10 cellular contexts compared by ENCODE assay signal in genomic region chr10:970311-971149, GRCh38. TPM values are rescaled to one million over a fixed set of nuclear protein-coding genes. Genes with fewer than 3 reads are reported as not detected.
DNase-seq lines count a peak whose midpoint lies in the region; ATAC-seq and TF ChIP-seq lines count a peak whose summit lies in the region.
"Had no signal": no experiment of that assay in that cellular context is flagged by ENCODE, and none has a peak within 500 bp of the region (broad histone marks: within the 10 kb centered on the region; RNA-seq: fewer than 3 reads in every experiment).

No MANE protein-coding gene starts in this region.

- no peak for TF ChIP-seq CTCF in VCaP (conservative IDR thresholded peaks at IDR 0.05)
- no peak for TF ChIP-seq CTCF in right lobe of liver (IDR thresholded peaks at IDR 0.05)
- TF ChIP-seq CTCF in upper lobe of right lung (IDR thresholded peaks at IDR 0.05): no peak

- H3K36me3 ChIP-seq in right lobe of liver: no peaks in the 10 kb centered on the region
- H3K36me3 ChIP-seq in upper lobe of right lung: no peaks in the 10 kb centered on the region
- H3K36me3 ChIP-seq: MG63 had no signal

- WGBS in right lobe of liver (ENCODE audit: insufficient coverage, low coverage, low lambda C conversion rate, missing lambda C conversion rate): 14% methylated on average over 13 of the region's 14 CpGs

- intact Hi-C loops in right lobe of liver (cut with DNase I) (no loop called here), upper lobe of right lung (cut with DNase I) (no loop called here)

- H3K4me3 ChIP-seq in right lobe of liver (peak overlapping the region in 1 of 3 donors; percentile 22), upper lobe of right lung (peak overlapping the region; percentile 6)
- H3K4me3 ChIP-seq: MG63 had no signal

- H3K27me3 ChIP-seq in right lobe of liver (no peaks in the 10 kb centered on the region), upper lobe of right lung (no peaks in the 10 kb centered on the region)
- H3K27me3 ChIP-seq: MG63 had no signal

- peak; percentile 19 for DNase-seq in activated effector memory CD4-positive, alpha-beta T cell treated with anti-CD3 and anti-CD28 coated beads, Interleukin-2, amount 50 U/mL, for 16 hours
- DNase-seq in activated effector memory CD4-positive, alpha-beta T cell treated with Interleukin-2 at 50 U/mL for 16 hours: no peak
- DNase-seq in right lobe of liver: peak in 2 of 3 donors; percentile 57 to 64
- DNase-seq in upper lobe of right lung: peak; percentile 63
- DNase-seq in NK-92 treated with Interleukin-12 subunit alpha and Interleukin-12 subunit beta, amount 100 ng/mL, for 24 hours (lab: John Stamatoyannopoulos, UW): no peak
- DNase-seq in stimulated activated CD4-positive, alpha-beta T cell treated with anti-CD3 and anti-CD28 coated beads, Interleukin-4, amount 100 ng/mL, for 4 hours: no peak
- no peak for DNase-seq in activated CD4-positive, alpha-beta T cell treated with anti-CD3 and anti-CD28 coated beads, Interleukin-2, amount 50 U/mL, for 1 hour
- DNase-seq: central memory CD4-positive, alpha-beta T cell; MG63 had no signal

- no peak for TF ChIP-seq POLR2A in right lobe of liver (IDR thresholded peaks at IDR 0.05)

- ATAC-seq in right lobe of liver (peak; percentile 73 to 82 (median 80)), upper lobe of right lung (peak; percentile 77)

- H3K27ac ChIP-seq in VCaP (peak overlapping the region; percentile 60), right lobe of liver (peak overlapping the region in 2 of 3 donors; percentile 5 to 64), upper lobe of right lung (peak overlapping the region; percentile 81)

- H3K9me3 ChIP-seq in right lobe of liver (no peaks in the 10 kb centered on the region), upper lobe of right lung (no peaks in the 10 kb centered on the region)
- H3K9me3 ChIP-seq: MG63 had no signal

- H3K4me1 ChIP-seq in right lobe of liver (peaks cover 0 to 25% (median 9%) of the 10 kb centered on the region in 4 donors), upper lobe of right lung (peaks cover 25% of the 10 kb centered on the region)

RNA-seq across cellular contexts. Expression of gene GTPBP4, which starts 17.7 kb away (rescaled TPM):
- total RNA-seq in right lobe of liver (10 to 100 TPM in 5 of 6 experiments, 1 to 10 TPM in 1; 6.6 to 18.6 (median 15.4) TPM), upper lobe of right lung (36.5 TPM)

RNA-seq across cellular contexts. Expression of gene LARP4B, which starts 39.0 kb away (rescaled TPM):
- total RNA-seq in right lobe of liver (10 to 100 TPM; 22.4 to 35.9 (median 31.7) TPM), upper lobe of right lung (126 TPM)

RNA-seq across cellular contexts. Expression of gene IDI2, which starts 55.1 kb away (rescaled TPM):
- not detected for total RNA-seq in right lobe of liver
- total RNA-seq in upper lobe of right lung: not detected

Comparison
In these comparisons a context has a peak if more than half of its experiments do, and no peak if none do; other contexts are left out.
1. DNase-seq: peak in activated effector memory CD4-positive, alpha-beta T cell treated with anti-CD3 and anti-CD28 coated beads, Interleukin-2, amount 50 U/mL, for 16 hours (single experiment), right lobe of liver (2 of 3) and upper lobe of right lung (single experiment); none in activated effector memory CD4-positive, alpha-beta T cell treated with Interleukin-2 at 50 U/mL for 16 hours (single experiment), NK-92 treated with Interleukin-12 subunit alpha and Interleukin-12 subunit beta, amount 100 ng/mL, for 24 hours (single experiment), stimulated activated CD4-positive, alpha-beta T cell treated with anti-CD3 and anti-CD28 coated beads, Interleukin-4, amount 100 ng/mL, for 4 hours (0 of 2) and activated CD4-positive, alpha-beta T cell treated with anti-CD3 and anti-CD28 coated beads, Interleukin-2, amount 50 U/mL, for 1 hour (single experiment).
2. Peak in every context shown above with its lines, with median percentiles within 50 percentile points of each other: H3K27ac ChIP-seq.